20 cellular contexts compared by ENCODE assay signal in the genomic region with DNA sequence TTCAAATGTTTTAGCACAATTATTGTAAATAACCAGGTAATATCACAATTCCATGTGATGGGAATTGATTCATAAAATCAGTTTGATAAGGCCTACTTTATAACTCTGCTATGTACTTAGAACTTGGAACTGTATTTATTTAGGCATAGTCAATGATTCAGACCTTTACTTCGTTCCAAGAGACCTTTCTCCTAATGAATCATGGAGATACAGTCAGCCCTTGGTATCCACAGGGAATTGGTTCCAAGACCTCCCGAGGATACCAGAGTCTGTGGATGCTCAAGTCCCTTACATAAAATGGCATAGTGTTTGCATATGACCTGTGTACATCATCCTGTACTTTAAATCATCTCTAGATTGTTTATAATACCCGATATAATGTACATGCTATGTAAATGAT.
DNase-seq lines count a peak whose midpoint lies in the region; ATAC-seq and TF ChIP-seq lines count a peak whose summit lies in the region.
"Had no signal": no experiment of that assay in that cellular context is flagged by ENCODE, and none has a peak within 500 bp of the region (broad histone marks: within the 10 kb centered on the region; RNA-seq: fewer than 3 reads in every experiment).

No MANE protein-coding gene starts in this region.

- DNase-seq in BJ (ENCODE audit: low read depth) = peak; percentile 27
- peak; percentile 79 for DNase-seq in MG63
- DNase-seq in dedifferentiated amniotic fluid mesenchymal stem cell (ENCODE audit: extremely low spot score) = peak; percentile 26
- no peak for DNase-seq in mucosa of descending colon
- DNase-seq in NCI-H446 treated with DMSO at 0.1 percent for 48 hours (lab: John Stamatoyannopoulos, UW) = no peak
- no peak for DNase-seq in activated naive CD4-positive, alpha-beta T cell treated with anti-CD3 and anti-CD28 coated beads, Interleukin-2, amount 10 ng/mL, durations not matched to agents 7 days and 5 days
- DNase-seq in naive thymus-derived CD4-positive, alpha-beta T cell = no peak
- no peak for DNase-seq in stimulated activated naive B cell treated with anti-CD40 and anti-IgM and Interleukin-4, amounts not matched to agents 10 μg/mL and 1 μg/mL and 100 μg/mL, for 72 hours
- DNase-seq: activated CD4-positive, alpha-beta memory T cell treated with anti-CD3 and anti-CD28 coated beads for 36 hours; activated T-cell treated with anti-CD3 and anti-CD28 coated beads, Interleukin-2, amount 50 U/mL, for 48 hours; amygdala; esophagus squamous epithelium; GOT3; MM.1S; naive B cell; NCI-H2029; SW 1271 had no signal

- no peaks in the 10 kb centered on the region for H3K4me1 ChIP-seq in mucosa of descending colon (ENCODE audit: low read depth)
- H3K4me1 ChIP-seq in naive thymus-derived CD4-positive, alpha-beta T cell (ENCODE audit: control insufficient read depth in 2 of 2, insufficient read depth in 2 of 2, low read length in 2 of 2) = peaks cover 0 to 11% of the 10 kb centered on the region in 2 donors
- H3K4me1 ChIP-seq: esophagus squamous epithelium, prostate gland had no signal

- H3K36me3 Mint-ChIP-seq in activated naive CD4-positive, alpha-beta T cell treated with anti-CD3 and anti-CD28 coated beads, Interleukin-2, amount 10 ng/mL, durations not matched to agents 7 days and 5 days = peaks cover 11% of the 10 kb centered on the region
- peaks cover 0 to 14% (median 7%) of the 10 kb centered on the region in 5 donors for H3K36me3 Mint-ChIP-seq in naive thymus-derived CD4-positive, alpha-beta T cell
- peaks cover 7 to 21% of the 10 kb centered on the region in 2 donors for H3K36me3 Mint-ChIP-seq in stimulated activated naive B cell treated with anti-CD40 and anti-IgM and Interleukin-4, amounts not matched to agents 10 μg/mL and 1 μg/mL and 100 μg/mL, for 72 hours

- POLR2A ChIA-PET in BJ (lab: Charles Lee) = no interaction called here
- POLR2A ChIA-PET in naive thymus-derived CD4-positive, alpha-beta T cell (lab: Charles Lee) = no interaction called here

- peaks cover 11% of the 10 kb centered on the region for H3K27me3 Mint-ChIP-seq in activated naive CD4-positive, alpha-beta T cell treated with anti-CD3 and anti-CD28 coated beads, Interleukin-2, amount 10 ng/mL, durations not matched to agents 7 days and 5 days
- peaks cover 0 to 5% (median 0%) of the 10 kb centered on the region in 5 donors for H3K27me3 Mint-ChIP-seq in naive thymus-derived CD4-positive, alpha-beta T cell
- peaks cover 6 to 7% of the 10 kb centered on the region in 2 donors for H3K27me3 Mint-ChIP-seq in stimulated activated naive B cell treated with anti-CD40 and anti-IgM and Interleukin-4, amounts not matched to agents 10 μg/mL and 1 μg/mL and 100 μg/mL, for 72 hours
- H3K27me3 Mint-ChIP-seq: activated CD4-positive, alpha-beta memory T cell treated with anti-CD3 and anti-CD28 coated beads for 36 hours; naive B cell had no signal

- peak; percentile 27 for ATAC-seq in mucosa of descending colon
- no peak for ATAC-seq in naive thymus-derived CD4-positive, alpha-beta T cell
- ATAC-seq in stimulated activated naive B cell treated with anti-CD40 and anti-IgM and Interleukin-4, amounts not matched to agents 10 μg/mL and 1 μg/mL and 100 μg/mL, for 72 hours (replicated peaks) = no peak

- H3K27me3 ChIP-seq in BJ (ENCODE audit: control insufficient read depth, insufficient read depth, low read length) = no peaks in the 10 kb centered on the region
- no peaks in the 10 kb centered on the region for H3K27me3 ChIP-seq in MG63
- no peaks in the 10 kb centered on the region for H3K27me3 ChIP-seq in naive thymus-derived CD4-positive, alpha-beta T cell (ENCODE audit: control insufficient read depth in 2 of 2, insufficient read depth in 2 of 2, low read length in 2 of 2)
- H3K27me3 ChIP-seq: esophagus squamous epithelium had no signal

- peaks cover 43% of the 10 kb centered on the region for H3K4me1 Mint-ChIP-seq in activated naive CD4-positive, alpha-beta T cell treated with anti-CD3 and anti-CD28 coated beads, Interleukin-2, amount 10 ng/mL, durations not matched to agents 7 days and 5 days
- H3K4me1 Mint-ChIP-seq in naive thymus-derived CD4-positive, alpha-beta T cell = peaks cover 6 to 21% (median 13%) of the 10 kb centered on the region in 7 donors
- peaks cover 7 to 9% of the 10 kb centered on the region in 2 donors for H3K4me1 Mint-ChIP-seq in stimulated activated naive B cell treated with anti-CD40 and anti-IgM and Interleukin-4, amounts not matched to agents 10 μg/mL and 1 μg/mL and 100 μg/mL, for 72 hours

- H3K4me3 ChIP-seq in BJ (ENCODE audit: low read depth, low read length) (no peak overlapping the region), MG63 (no peak overlapping the region), mucosa of descending colon (no peak overlapping the region)
- no peak overlapping the region for H3K4me3 ChIP-seq in naive thymus-derived CD4-positive, alpha-beta T cell (ENCODE audit: low read length)
- H3K4me3 ChIP-seq: esophagus squamous epithelium, prostate gland had no signal

- H3K9me3 ChIP-seq in MG63 (no peaks in the 10 kb centered on the region), mucosa of descending colon (no peaks in the 10 kb centered on the region)
- H3K9me3 ChIP-seq in naive thymus-derived CD4-positive, alpha-beta T cell (ENCODE audit: control insufficient read depth in 2 of 3, low read length in 3 of 3) = no peaks in the 10 kb centered on the region
- H3K9me3 ChIP-seq: esophagus squamous epithelium, prostate gland had no signal

- intact Hi-C loops in mucosa of descending colon (cut with DNase I, micrococcal nuclease) = no loop called here
- intact Hi-C loops in naive thymus-derived CD4-positive, alpha-beta T cell (cut with micrococcal nuclease) = no loop called here

- no peak overlapping the region for H3K27ac ChIP-seq in naive thymus-derived CD4-positive, alpha-beta T cell (ENCODE audit: low read depth, low read length)
- H3K27ac ChIP-seq: esophagus squamous epithelium, prostate gland had no signal

- TF ChIP-seq CTCF in BJ (IDR thresholded peaks at IDR 0.05; ENCODE audit: insufficient read depth, low read depth, low read length) (no peak), mucosa of descending colon (IDR thresholded peaks at IDR 0.05) (no peak)

- CTCF ChIA-PET in BJ (lab: Yijun Ruan, JAX) = interaction anchor here (1.1 kb wide), 1 partner anchor 104 kb away, joined by 4 read pairs; no protein-coding TSS in a partner anchor
- CTCF ChIA-PET in activated naive CD4-positive, alpha-beta T cell treated with anti-CD3 and anti-CD28 coated beads, Interleukin-2, amount 10 ng/mL, durations not matched to agents 7 days and 5 days (lab: Charles Lee) = no interaction called here
- CTCF ChIA-PET in naive thymus-derived CD4-positive, alpha-beta T cell (lab: Charles Lee) = no interaction called here

- no peak overlapping the region for H3K4me3 Mint-ChIP-seq in activated naive CD4-positive, alpha-beta T cell treated with anti-CD3 and anti-CD28 coated beads, Interleukin-2, amount 10 ng/mL, durations not matched to agents 7 days and 5 days
- H3K4me3 Mint-ChIP-seq in naive thymus-derived CD4-positive, alpha-beta T cell = no peak overlapping the region
- H3K4me3 Mint-ChIP-seq in stimulated activated naive B cell treated with anti-CD40 and anti-IgM and Interleukin-4, amounts not matched to agents 10 μg/mL and 1 μg/mL and 100 μg/mL, for 72 hours = no peak overlapping the region
- H3K4me3 Mint-ChIP-seq: activated CD4-positive, alpha-beta memory T cell treated with anti-CD3 and anti-CD28 coated beads for 36 hours; CD14-positive monocyte; dendritic cell treated with granulocyte-macrophage colony-stimulating factor and Interleukin-4, amounts not matched to agents 40 ng/mL and 50 ng/mL, for 4 days; naive B cell had no signal

- H3K36me3 ChIP-seq in BJ (ENCODE audit: control insufficient read depth, insufficient read depth, low read length) = no peaks in the 10 kb centered on the region
- no peaks in the 10 kb centered on the region for H3K36me3 ChIP-seq in MG63
- peaks cover 5% of the 10 kb centered on the region for H3K36me3 ChIP-seq in mucosa of descending colon (ENCODE audit: low read depth)
- H3K36me3 ChIP-seq in naive thymus-derived CD4-positive, alpha-beta T cell (ENCODE audit: control insufficient read depth in 2 of 3, insufficient read depth in 3 of 3, low read length in 3 of 3) = no peaks in the 10 kb centered on the region
- H3K36me3 ChIP-seq: prostate gland had no signal

- no peak overlapping the region for H3K27ac Mint-ChIP-seq in activated naive CD4-positive, alpha-beta T cell treated with anti-CD3 and anti-CD28 coated beads, Interleukin-2, amount 10 ng/mL, durations not matched to agents 7 days and 5 days
- no peak overlapping the region for H3K27ac Mint-ChIP-seq in naive thymus-derived CD4-positive, alpha-beta T cell
- no peak overlapping the region for H3K27ac Mint-ChIP-seq in stimulated activated naive B cell treated with anti-CD40 and anti-IgM and Interleukin-4, amounts not matched to agents 10 μg/mL and 1 μg/mL and 100 μg/mL, for 72 hours
- H3K27ac Mint-ChIP-seq: activated CD4-positive, alpha-beta memory T cell treated with anti-CD3 and anti-CD28 coated beads for 36 hours; CD14-positive monocyte; dendritic cell treated with granulocyte-macrophage colony-stimulating factor and Interleukin-4, amounts not matched to agents 40 ng/mL and 50 ng/mL, for 4 days; naive B cell had no signal

- peaks cover 8% of the 10 kb centered on the region for H3K9me3 Mint-ChIP-seq in activated naive CD4-positive, alpha-beta T cell treated with anti-CD3 and anti-CD28 coated beads, Interleukin-2, amount 10 ng/mL, durations not matched to agents 7 days and 5 days
- peaks cover 0 to 9% (median 6%) of the 10 kb centered on the region in 11 donors for H3K9me3 Mint-ChIP-seq in naive thymus-derived CD4-positive, alpha-beta T cell
- peaks cover 7 to 9% of the 10 kb centered on the region in 2 donors for H3K9me3 Mint-ChIP-seq in stimulated activated naive B cell treated with anti-CD40 and anti-IgM and Interleukin-4, amounts not matched to agents 10 μg/mL and 1 μg/mL and 100 μg/mL, for 72 hours
- H3K9me3 Mint-ChIP-seq: activated CD4-positive, alpha-beta memory T cell treated with anti-CD3 and anti-CD28 coated beads for 36 hours had no signal

Comparison
In these comparisons a context has a peak if more than half of its experiments do, and no peak if none do; other contexts are left out.
1. DNase-seq: peak in BJ (single experiment), MG63 (single experiment) and dedifferentiated amniotic fluid mesenchymal stem cell (single experiment); none in mucosa of descending colon (0 of 3), NCI-H446 treated with DMSO at 0.1 percent for 48 hours (single experiment), activated naive CD4-positive, alpha-beta T cell treated with anti-CD3 and anti-CD28 coated beads, Interleukin-2, amount 10 ng/mL, durations not matched to agents 7 days and 5 days (single experiment), naive thymus-derived CD4-positive, alpha-beta T cell (0 of 9) and stimulated activated naive B cell treated with anti-CD40 and anti-IgM and Interleukin-4, amounts not matched to agents 10 μg/mL and 1 μg/mL and 100 μg/mL, for 72 hours (single experiment).